ENCODE assay signal across 24 cellular contexts in genomic region chr5:64744914-64745313, GRCh38. TPM values are rescaled to one million over a fixed set of nuclear protein-coding genes. Genes with fewer than 3 reads are reported as not detected.
DNase-seq lines count a peak whose midpoint lies in the region; ATAC-seq, FAIRE-seq and TF ChIP-seq lines count a peak whose summit lies in the region.
"Had no signal": no experiment of that assay in that cellular context is flagged by ENCODE, and none has a peak within 500 bp of the region (broad histone marks: within the 10 kb centered on the region; RNA-seq: fewer than 3 reads in every experiment).

No MANE protein-coding gene starts in this region.

- H3K27me3 ChIP-seq in GM12878 (replicated peaks in 1 of 2; ENCODE audit: control insufficient read depth in 2 of 2, insufficient read depth in 2 of 2, low read length in 1 of 2) = no peaks in the 10 kb centered on the region
- H3K27me3 ChIP-seq in mesendoderm (ENCODE audit: insufficient read depth, low read length, poor library complexity) = no peaks in the 10 kb centered on the region

- no peak overlapping the region for H2BK120ac ChIP-seq in mesendoderm (ENCODE audit: low read depth, low read length)

- no peak overlapping the region for H4K5ac ChIP-seq in mesendoderm (ENCODE audit: low read length)

- H3K9ac ChIP-seq in GM12878 (ENCODE audit: control insufficient read depth, insufficient read depth, low read length) (no peak overlapping the region), mesendoderm (ENCODE audit: low read length) (no peak overlapping the region)

- CTCF ChIA-PET in GM12878 (lab: Yijun Ruan, JAX) = interaction anchor here (0.8 to 1.5 kb wide), 3 partner anchors 13 to 171 kb away, joined by 3 to 4 read pairs (median 3); no protein-coding TSS in a partner anchor

- H3K79me2 ChIP-seq in GM12878 (ENCODE audit: control insufficient read depth, insufficient read depth, low read length) (no peaks in the 10 kb centered on the region), mesendoderm (ENCODE audit: control insufficient read depth, insufficient read depth, low read length) (peaks cover 5% of the 10 kb centered on the region)

- ATAC-seq in HG02610 (IDR thresholded peaks at IDR 0.05; ENCODE audit: unreplicated experiment) = peak; percentile 65
- peak; percentile 47 for ATAC-seq in GM12878
- ATAC-seq in activated T-helper 17 cell treated with anti-CD3 and anti-CD28 coated beads, Interleukin-2, amount 50 U/mL, for 72 hours (replicated peaks) = no peak
- no peak for ATAC-seq in GM21367 (IDR thresholded peaks at IDR 0.05; ENCODE audit: unreplicated experiment)

- H2BK15ac ChIP-seq in mesendoderm (replicated peaks; ENCODE audit: low read depth) = no peak overlapping the region

- H3K27me3 Mint-ChIP-seq in activated T-helper 17 cell treated with anti-CD3 and anti-CD28 coated beads, Interleukin-2, amount 50 U/mL, for 72 hours = no peaks in the 10 kb centered on the region
- no peaks in the 10 kb centered on the region for H3K27me3 Mint-ChIP-seq in chondrocyte (ENCODE audit: low read depth)

- SMC1A ChIA-PET in GM12878 (lab: Charles Lee; ENCODE audit: uncharacterized antibody, unreplicated experiment) = interaction anchor here (0.7 to 1.6 kb wide), 3 partner anchors 23 to 594 kb away, joined by 3 read pairs; no protein-coding TSS in a partner anchor

- RAD21 ChIA-PET in GM12878 (lab: Charles Lee; ENCODE audit: unreplicated experiment) = no interaction called here

- H3K4ac ChIP-seq in mesendoderm (ENCODE audit: low read depth, low read length) = no peak overlapping the region

- H3K18ac ChIP-seq in mesendoderm (ENCODE audit: low read length) = no peak overlapping the region

- no peak overlapping the region for H3K27ac ChIP-seq in GM12878 (ENCODE audit: control insufficient read depth, insufficient read depth)
- H3K27ac ChIP-seq in mesendoderm (ENCODE audit: low read depth, low read length) = peak overlapping the region; percentile 94
- H3K27ac ChIP-seq: SK-N-MC had no signal

- TF ChIP-seq CTCF in GM20000 (IDR thresholded peaks at IDR 0.05; ENCODE audit: extremely low read depth, missing control alignments) (no peak), GM12878 (IDR thresholded peaks at IDR 0.05 in 2 of 3, conservative IDR thresholded peaks at IDR 0.05 in 1 of 3; ENCODE audit: control insufficient read depth in 2 of 3, extremely low read depth in 1 of 3, insufficient read depth in 1 of 3, low read depth in 3 of 3, low read length in 3 of 3) (no peak), chondrocyte (IDR thresholded peaks at IDR 0.05) (no peak)

- H3K4me2 ChIP-seq in GM12878 (ENCODE audit: control insufficient read depth, insufficient read depth) (no peak overlapping the region), mesendoderm (ENCODE audit: low read length) (no peak overlapping the region)

- no peak overlapping the region for H3K4me3 Mint-ChIP-seq in activated T-helper 17 cell treated with anti-CD3 and anti-CD28 coated beads, Interleukin-2, amount 50 U/mL, for 72 hours
- H3K4me3 Mint-ChIP-seq in chondrocyte (ENCODE audit: unreplicated experiment) = no peak overlapping the region
- H3K4me3 Mint-ChIP-seq: CD14-positive monocyte had no signal

- DNase-seq in GM20000 (ENCODE audit: low spot score) (peak; percentile 6), GM12878 (ENCODE audit: low read depth, low spot score) (no peak), mesendoderm (peak; percentile 97), chondrocyte (ENCODE audit: low spot score) (no peak), NCI-H82 treated with DMSO at 0.1 percent for 48 hours (lab: John Stamatoyannopoulos, UW; ENCODE audit: unreplicated experiment) (no peak)
- DNase-seq: AML-193, Caco-2, GF-D8, HCEC 1CT, KBM-7, MV-4-11, NCI-H1417, NCI-H187, NCI-H2107, NCI-H510A, NCI-H748 treated with DMSO at 0.1 percent for 48 hours, OCI-M1, SHP77 had no signal

- no peak for TF ChIP-seq EP300 in GM12878 (IDR thresholded peaks at IDR 0.05; ENCODE audit: borderline replicate concordance in 1 of 2, control insufficient read depth in 1 of 2, low read depth in 2 of 2, low read length in 2 of 2)

- H3K4me1 ChIP-seq in GM12878 (ENCODE audit: control insufficient read depth, insufficient read depth, low read length) (peaks cover 4% of the 10 kb centered on the region; the same call in 1 of the 2 replicates), mesendoderm (ENCODE audit: control insufficient read depth, low read depth, low read length) (peaks cover 4% of the 10 kb centered on the region)
- H3K4me1 ChIP-seq: Caco-2 had no signal

- no peak for TF ChIP-seq RAD21 in GM12878 (IDR thresholded peaks at IDR 0.05; ENCODE audit: insufficient read depth, low read depth, low read length)

- intact Hi-C loops in GM12878 (cut with micrococcal nuclease; ENCODE audit: unreplicated experiment) = no loop called here

- no peaks in the 10 kb centered on the region for H3K4me1 Mint-ChIP-seq in activated T-helper 17 cell treated with anti-CD3 and anti-CD28 coated beads, Interleukin-2, amount 50 U/mL, for 72 hours
- H3K4me1 Mint-ChIP-seq in chondrocyte (ENCODE audit: low read depth) = peaks cover 4% of the 10 kb centered on the region
- H3K4me1 Mint-ChIP-seq: CD14-positive monocyte had no signal

- peaks cover 6% of the 10 kb centered on the region for H3K79me1 ChIP-seq in mesendoderm (ENCODE audit: low read length)

- H3K23ac ChIP-seq in mesendoderm (ENCODE audit: low read length) = no peak overlapping the region

- H4K20me1 ChIP-seq in GM12878 (ENCODE audit: control insufficient read depth, insufficient read depth) = no peaks in the 10 kb centered on the region

- no peak overlapping the region for H2AK5ac ChIP-seq in mesendoderm (ENCODE audit: low read length)

- POLR2A ChIA-PET in GM12878 (lab: Charles Lee) = no interaction called here

- no peak overlapping the region for H3K27ac Mint-ChIP-seq in activated T-helper 17 cell treated with anti-CD3 and anti-CD28 coated beads, Interleukin-2, amount 50 U/mL, for 72 hours
- H3K27ac Mint-ChIP-seq in chondrocyte (ENCODE audit: unreplicated experiment) = no peak overlapping the region

- no peaks in the 10 kb centered on the region for H3K9me3 ChIP-seq in GM12878 (replicated peaks; ENCODE audit: control insufficient read depth, insufficient read depth, low read length)
- H3K9me3 ChIP-seq: Caco-2 had no signal

- in situ Hi-C loops in GM12878 (cut with MboI) = no loop called here

- H3K9me3 Mint-ChIP-seq in activated T-helper 17 cell treated with anti-CD3 and anti-CD28 coated beads, Interleukin-2, amount 50 U/mL, for 72 hours = no peaks in the 10 kb centered on the region
- H3K9me3 Mint-ChIP-seq in chondrocyte (ENCODE audit: low read depth) = no peaks in the 10 kb centered on the region
- H3K9me3 Mint-ChIP-seq: CD14-positive monocyte had no signal

- no peak for TF ChIP-seq POLR2A in GM12878 (IDR thresholded peaks at IDR 0.05; ENCODE audit: low read depth, low read length)

- H3K56ac ChIP-seq in mesendoderm (ENCODE audit: low read length) = peak overlapping the region; percentile 62

- peaks cover 0 to 2% of the 10 kb centered on the region in 2 experiments; a peak in 1 of 4 replicates for H3K36me3 ChIP-seq in GM12878 (ENCODE audit: control insufficient read depth in 2 of 2, insufficient read depth in 2 of 2, low read length in 1 of 2)
- no peaks in the 10 kb centered on the region for H3K36me3 ChIP-seq in mesendoderm (ENCODE audit: control insufficient read depth, insufficient read depth, low read length)

- H3K4me3 ChIP-seq in GM12878 = no peak overlapping the region
- H3K4me3 ChIP-seq in mesendoderm (ENCODE audit: low read length) = no peak overlapping the region
- H3K4me3 ChIP-seq: SK-N-MC had no signal

- WGBS in GM12878 (ENCODE audit: insufficient coverage, insufficient replicate concordance, low lambda C conversion rate, missing lambda C conversion rate) = 96% methylated on average over 1 of the region's 1 CpG
- WGBS in mesendoderm (ENCODE audit: extremely low coverage, insufficient coverage, low lambda C conversion rate) = no CpG with 5 or more reads among the region's 1 CpG

- no peak overlapping the region for H2BK5ac ChIP-seq in mesendoderm (ENCODE audit: low read length)

- no peak overlapping the region for H2AFZ ChIP-seq in GM12878 (ENCODE audit: control insufficient read depth, low read depth, low read length)

- H4K8ac ChIP-seq in mesendoderm (ENCODE audit: low read depth, low read length) = no peak overlapping the region

- H3K36me3 Mint-ChIP-seq in activated T-helper 17 cell treated with anti-CD3 and anti-CD28 coated beads, Interleukin-2, amount 50 U/mL, for 72 hours (ENCODE audit: low read depth) = peaks cover 20% of the 10 kb centered on the region
- H3K36me3 Mint-ChIP-seq in chondrocyte (ENCODE audit: low read depth) = peaks cover 3% of the 10 kb centered on the region

- no peak for FAIRE-seq in GM12878 (lab: Jason Lieb, UNC)

- BruUV-seq in GM12878 (replicated peaks; lab: Mats Ljungman, UMichigan) = no TSS peak

RNA-seq across cellular contexts. Expression of gene SREK1IP1, which starts 23.6 kb away (rescaled TPM):
- 15.0 and 18.4 TPM in 2 replicates for total RNA-seq in GM12878 (2013; cell fraction: nucleolus; rRNA removed)
- total RNA-seq in GM12878 (2014; rRNA removed) (9.1 and 12.5 TPM in 2 replicates), GM12878 (2014; rRNA removed; fragmentation: Illumina TruSeq; extraction: Trizol) (22.4 and 23.8 TPM in 2 replicates), GM12878 (2021) (24.8 and 28.7 TPM in 2 replicates), chondrocyte (17.2 to 21.9 TPM (median 20.8 TPM) in 3 replicates)
- 26.6 TPM for polyA plus RNA-seq in GM12878 (2011; ENCODE audit: low read depth)
- polyA plus RNA-seq in GM12878 (2011; rRNA removed) (9.4 and 13.7 TPM in 2 replicates), GM12878 (2014; fragmentation: Illumina TruSeq; extraction: Trizol) (29.0 and 32.5 TPM in 2 replicates), GM12878 (2014; fragmentation: Nextera tagmentation; extraction: Ambion mirVana) (10 to 100 TPM; 59.2 to 60.3 TPM), GM12878 (2014; rRNA removed) (9.4 and 9.9 TPM in 2 replicates), GM12878 (2016; fragmentation: Nextera tagmentation; extraction: Ambion mirVana) (10 to 100 TPM; 44.7 to 48.7 TPM)
- polyA plus RNA-seq in GM12878 (2011; cell fraction: cytosol; rRNA removed) = 6.2 and 8.0 TPM in 2 replicates
- 3.1 and 4.3 TPM in 2 replicates for polyA plus RNA-seq in GM12878 (2011; cell fraction: nucleus; rRNA removed)
- 8.9 and 19.1 TPM in 2 replicates for polyA plus RNA-seq in GM12878 (2012)
- 7.8 and 9.8 TPM in 2 replicates for polyA minus RNA-seq in GM12878 (2011; rRNA and poly(A)+ RNA removed)
- 3.3 and 9.9 TPM in 2 replicates for polyA minus RNA-seq in GM12878 (2011; cell fraction: cytosol; rRNA and poly(A)+ RNA removed)
- polyA minus RNA-seq in GM12878 (2011; cell fraction: nucleus; rRNA and poly(A)+ RNA removed) = 2.1 and 6.9 TPM in 2 replicates
- polyA plus RNA-seq in mesendoderm (2013, experiment 1 of 2) = 51.4 TPM
- 51.4 TPM for polyA plus RNA-seq in mesendoderm (2013, experiment 2 of 2)
- 10 to 100 TPM; 24.5 to 28.2 TPM for total RNA-seq in activated T-helper 17 cell treated with anti-CD3 and anti-CD28 coated beads, Interleukin-2, amount 50 U/mL, for 72 hours

RNA-seq across cellular contexts. Expression of gene CWC27, which starts 23.8 kb away (rescaled TPM):
- 52.3 and 54.0 TPM in 2 replicates for total RNA-seq in GM12878 (2013; cell fraction: nucleolus; rRNA removed)
- 21.7 TPM in 2 replicates for total RNA-seq in GM12878 (2014; rRNA removed)
- 46.8 and 50.5 TPM in 2 replicates for total RNA-seq in GM12878 (2014; rRNA removed; fragmentation: Illumina TruSeq; extraction: Trizol)
- total RNA-seq in GM12878 (2021) = 30.4 and 31.1 TPM in 2 replicates
- polyA plus RNA-seq in GM12878 (2011; ENCODE audit: low read depth) = 14.5 TPM
- polyA plus RNA-seq in GM12878 (2011; rRNA removed) = 40.9 and 59.6 TPM in 2 replicates
- 9.6 and 11.6 TPM in 2 replicates for polyA plus RNA-seq in GM12878 (2011; cell fraction: cytosol; rRNA removed)
- polyA plus RNA-seq in GM12878 (2011; cell fraction: nucleus; rRNA removed) = 15.2 and 17.2 TPM in 2 replicates
- polyA plus RNA-seq in GM12878 (2012) = 20.4 and 22.8 TPM in 2 replicates
- 49.0 and 75.8 TPM in 2 replicates for polyA plus RNA-seq in GM12878 (2014; fragmentation: Illumina TruSeq; extraction: Trizol)
- 10 to 100 TPM; 55.4 to 59.8 TPM for polyA plus RNA-seq in GM12878 (2014; fragmentation: Nextera tagmentation; extraction: Ambion mirVana)
- polyA plus RNA-seq in GM12878 (2014; rRNA removed) = 22.3 and 26.1 TPM in 2 replicates
- 10 to 100 TPM; 47.1 to 61.9 TPM for polyA plus RNA-seq in GM12878 (2016; fragmentation: Nextera tagmentation; extraction: Ambion mirVana)
- 28.2 and 54.1 TPM in 2 replicates for polyA minus RNA-seq in GM12878 (2011; rRNA and poly(A)+ RNA removed)
- 8.6 and 9.0 TPM in 2 replicates for polyA minus RNA-seq in GM12878 (2011; cell fraction: cytosol; rRNA and poly(A)+ RNA removed)
- 34.0 and 57.3 TPM in 2 replicates for polyA minus RNA-seq in GM12878 (2011; cell fraction: nucleus; rRNA and poly(A)+ RNA removed)
- polyA plus RNA-seq in mesendoderm (2013, experiment 1 of 2) = 89.6 TPM
- 90.5 TPM for polyA plus RNA-seq in mesendoderm (2013, experiment 2 of 2)
- total RNA-seq in activated T-helper 17 cell treated with anti-CD3 and anti-CD28 coated beads, Interleukin-2, amount 50 U/mL, for 72 hours = 10 to 100 TPM; 26.7 to 32.5 TPM
- total RNA-seq in chondrocyte = 19.5 to 22.4 TPM (median 20.0 TPM) in 3 replicates

RNA-seq across cellular contexts. Expression of gene SHISAL2B, which starts 54.6 kb away (rescaled TPM):
- not detected in 2 replicates for total RNA-seq in GM12878 (2013; cell fraction: nucleolus; rRNA removed)
- total RNA-seq in GM12878 (2014; rRNA removed) (not detected in 2 replicates), GM12878 (2014; rRNA removed; fragmentation: Illumina TruSeq; extraction: Trizol) (not detected in 2 replicates), GM12878 (2021) (not detected in 2 replicates), chondrocyte (not detected in 3 replicates)
- not detected for polyA plus RNA-seq in GM12878 (2011; ENCODE audit: low read depth)
- polyA plus RNA-seq in GM12878 (2011; rRNA removed) (not detected in 2 replicates), GM12878 (2014; fragmentation: Illumina TruSeq; extraction: Trizol) (not detected in 2 replicates), GM12878 (2014; fragmentation: Nextera tagmentation; extraction: Ambion mirVana) (not detected), GM12878 (2014; rRNA removed) (not detected in 2 replicates), GM12878 (2016; fragmentation: Nextera tagmentation; extraction: Ambion mirVana) (not detected)
- not detected in 2 replicates for polyA plus RNA-seq in GM12878 (2011; cell fraction: cytosol; rRNA removed)
- not detected in 2 replicates for polyA plus RNA-seq in GM12878 (2011; cell fraction: nucleus; rRNA removed)
- polyA plus RNA-seq in GM12878 (2012) = not detected in 2 replicates
- not detected in 2 replicates for polyA minus RNA-seq in GM12878 (2011; rRNA and poly(A)+ RNA removed)
- polyA minus RNA-seq in GM12878 (2011; cell fraction: cytosol; rRNA and poly(A)+ RNA removed) = not detected in 2 replicates
- polyA minus RNA-seq in GM12878 (2011; cell fraction: nucleus; rRNA and poly(A)+ RNA removed) = not detected in 2 replicates
- polyA plus RNA-seq in mesendoderm (2013, experiment 1 of 2) = 80.4 TPM
- 79.0 TPM for polyA plus RNA-seq in mesendoderm (2013, experiment 2 of 2)
- total RNA-seq in activated T-helper 17 cell treated with anti-CD3 and anti-CD28 coated beads, Interleukin-2, amount 50 U/mL, for 72 hours = not detected
- total RNA-seq: Caco-2, Daoy had no signal
- polyA plus RNA-seq: CD14-positive monocyte had no signal

Comparison
In these comparisons a context has a peak if more than half of its experiments do, and no peak if none do; other contexts are left out.
1. DNase-seq: peak in GM20000 (single experiment) and mesendoderm (single experiment); none in GM12878 (single experiment), chondrocyte (single experiment) and NCI-H82 treated with DMSO at 0.1 percent for 48 hours (single experiment).
2. ATAC-seq: peak in HG02610 (single experiment) and GM12878 (single experiment); none in activated T-helper 17 cell treated with anti-CD3 and anti-CD28 coated beads, Interleukin-2, amount 50 U/mL, for 72 hours (single experiment) and GM21367 (single experiment).